18 cellular contexts compared by ENCODE assay signal in the genomic region with DNA sequence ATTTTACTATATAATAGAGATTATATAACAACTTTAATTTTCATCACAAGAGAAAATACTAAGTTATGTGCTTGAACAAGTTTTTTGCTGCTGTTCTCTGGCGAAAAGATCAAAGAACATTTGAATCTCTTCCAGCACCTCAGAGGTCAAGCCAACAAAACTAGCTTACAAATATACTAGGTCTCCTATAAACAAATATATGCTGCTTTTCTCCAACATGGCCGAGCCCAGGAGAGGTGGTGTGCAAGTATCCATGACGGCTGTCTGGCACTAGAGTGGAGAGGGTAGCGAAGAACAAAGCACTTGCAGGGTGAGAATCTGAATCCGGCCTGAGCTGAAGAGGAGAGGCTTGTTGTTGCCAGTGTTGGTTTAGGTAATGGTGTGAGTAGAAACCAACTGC. TPM values are rescaled to one million over a fixed set of nuclear protein-coding genes. Genes with fewer than 3 reads are reported as not detected.
"Had no signal": no experiment of that assay in that cellular context is flagged by ENCODE, and none has a peak within 500 bp of the region (broad histone marks: within the 10 kb centered on the region; RNA-seq: fewer than 3 reads in every experiment).

No MANE protein-coding gene starts in this region.

- H3K4me3 ChIP-seq: dorsolateral prefrontal cortex had no signal

- DNase-seq: activated CD4-positive, alpha-beta T cell treated with anti-CD3 and anti-CD28 coated beads for 1 hour; activated CD4-positive, alpha-beta T cell treated with anti-CD3 and anti-CD28 coated beads, Interleukin-2, amount 50 U/mL, for 48 hours; activated naive CD4-positive, alpha-beta T cell treated with anti-CD3 and anti-CD28 coated beads, Interleukin-2, amount 10 ng/mL, durations not matched to agents 7 days and 5 days; activated T-cell treated with anti-CD3 and anti-CD28 coated beads, Interleukin-2, amount 50 U/mL, for 1 hour; dorsolateral prefrontal cortex; islet precursor cell; left ventricle myocardium superior; mesenchymal stem cell; natural killer cell; nucleus accumbens; right cardiac atrium; small intestine; stimulated activated CD4-positive, alpha-beta T cell treated with anti-CD3 and anti-CD28 coated beads, Interleukin-4, amount 100 ng/mL, for 24 hours; stimulated activated naive CD4-positive, alpha-beta T cell treated with Interleukin-2 at 50 U/mL for 16 hours; substantia nigra had no signal

- H3K27me3 ChIP-seq: dorsolateral prefrontal cortex had no signal

- H3K27ac ChIP-seq: VCaP had no signal

- ATAC-seq: left ventricle myocardium superior, natural killer cell had no signal

RNA-seq across cellular contexts. Expression of gene FMO3, which starts 7.5 kb away (rescaled TPM):
- total RNA-seq: activated T-helper 2 cell treated with anti-CD3 and anti-CD28 coated beads, Interferon-gamma antibody, Interleukin-2, Interleukin-4, amounts not matched to agents 10 μg/mL and 5 μg/mL and 100 μg/mL, durations not matched to agents 14 hours and 24 hours and 36 hours; astrocyte; natural killer cell had no signal
